In the genomic region with DNA sequence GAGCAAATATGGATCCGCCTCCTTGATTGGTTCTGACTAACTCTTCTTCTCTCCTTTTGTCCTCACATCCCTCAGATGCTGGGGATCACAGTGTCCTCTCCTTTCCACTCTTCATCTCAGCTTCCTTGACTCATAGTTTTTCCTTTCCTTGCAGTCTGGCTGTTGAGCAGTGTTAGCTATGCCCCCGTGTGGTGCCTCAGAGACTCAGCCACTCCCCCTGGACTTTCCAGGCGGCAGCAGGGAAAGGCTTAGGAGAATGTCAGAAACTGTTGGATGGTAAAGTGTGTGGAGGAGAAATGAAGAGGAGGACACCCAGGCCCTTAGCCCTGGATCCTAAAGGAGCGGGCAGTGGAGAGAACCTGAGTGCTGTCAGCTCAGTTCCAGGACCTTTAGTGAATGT, we compare ENCODE assay signal across 19 cellular contexts.
DNase-seq lines count a peak whose midpoint lies in the region; ATAC-seq, FAIRE-seq and TF ChIP-seq lines count a peak whose summit lies in the region.
"Had no signal": no experiment of that assay in that cellular context is flagged by ENCODE, and none has a peak within 500 bp of the region (broad histone marks: within the 10 kb centered on the region; RNA-seq: fewer than 3 reads in every experiment).

No MANE protein-coding gene starts in this region.

- WGBS in K562 (ENCODE audit: insufficient coverage, low coverage, missing lambda C conversion rate) = 26% methylated on average over 4 of the region's 4 CpGs
- no CpG with 5 or more reads among the region's 4 CpGs for WGBS in mesendoderm (ENCODE audit: extremely low coverage, insufficient coverage, low lambda C conversion rate)

- H3K4me3 Mint-ChIP-seq in GM23338 = no peak overlapping the region
- H3K4me3 Mint-ChIP-seq: activated naive CD4-positive, alpha-beta T cell treated with anti-CD3 and anti-CD28 coated beads, Interleukin-2, amount 50 U/mL, for 24 hours had no signal

- no peak overlapping the region for H3K56ac ChIP-seq in mesendoderm (ENCODE audit: low read length)

- no peaks in the 10 kb centered on the region for H3K9me1 ChIP-seq in K562 (ENCODE audit: control insufficient read depth, insufficient read depth, low read length)

- no peak overlapping the region for H3K4ac ChIP-seq in mesendoderm (ENCODE audit: low read depth, low read length)

- H3K4me1 Mint-ChIP-seq in GM23338 = no peaks in the 10 kb centered on the region

- intact Hi-C loops in K562 (cut with micrococcal nuclease) = no loop called here

- H3K9me3 Mint-ChIP-seq in GM23338 = no peaks in the 10 kb centered on the region
- H3K9me3 Mint-ChIP-seq: activated naive CD4-positive, alpha-beta T cell treated with anti-CD3 and anti-CD28 coated beads, Interleukin-2, amount 50 U/mL, for 24 hours had no signal

- in situ Hi-C loops in K562 (cut with MboI) = no loop called here

- TF ChIP-seq CTCF in AG10803 (conservative IDR thresholded peaks at IDR 0.05; ENCODE audit: low read length) (peak; percentile 12; the same call in 1 of the 2 replicates), GM23338 (conservative IDR thresholded peaks at IDR 0.05; ENCODE audit: low read depth in 2 of 2) (peak; percentile 15 to 41; a peak in 3 of 4 replicates), K562 (IDR thresholded peaks at IDR 0.05 in 2 of 3, conservative IDR thresholded peaks at IDR 0.05 in 1 of 3; ENCODE audit: insufficient read depth in 2 of 3, low read depth in 1 of 3, low read length in 3 of 3) (peak; percentile 38 to 45 (median 44))

- H2BK5ac ChIP-seq in mesendoderm (ENCODE audit: low read length) = no peak overlapping the region

- peak in 1 of 2 experiments; percentile 33; a peak in 3 of 4 replicates for TF ChIP-seq RAD21 in K562 (CRISPR knock-in tag; conservative IDR thresholded peaks at IDR 0.05 in 1 of 2, IDR thresholded peaks at IDR 0.05 in 1 of 2)

- H3K27ac Mint-ChIP-seq in GM23338 = no peak overlapping the region

- H2AK5ac ChIP-seq in mesendoderm (ENCODE audit: low read length) = no peak overlapping the region

- POLR2A ChIA-PET in K562 (lab: Yijun Ruan, JAX) = interaction anchor here (1.0 kb wide), 1 partner anchor 33 kb away, joined by 3 read pairs; no protein-coding TSS in a partner anchor

- no peak for TF ChIP-seq EP300 in K562 (IDR thresholded peaks at IDR 0.05; ENCODE audit: low read length)

- DNase-seq in AG10803 (ENCODE audit: low read depth) = no peak
- DNase-seq in GM23338 (ENCODE audit: low spot score) = no peak
- DNase-seq in K562 (ENCODE audit: extremely low read depth in 1 of 4, low spot score in 3 of 4) = peak in 1 of 4 experiments; percentile 13
- DNase-seq in mesendoderm = peak; percentile 16
- DNase-seq in T1000 (lab: John Stamatoyannopoulos, UW) = no peak
- DNase-seq in SKM-1 treated with dmso at 0.1 percent for 144 hours (lab: John Stamatoyannopoulos, UW; ENCODE audit: unreplicated experiment) = no peak
- DNase-seq: activated CD8-positive, alpha-beta memory T cell treated with anti-CD3 and anti-CD28 coated beads, Interleukin-2, amount 50 U/mL, for 4 hours; C1 segment of cervical spinal cord; EL; glutamatergic neuron; mucosa of descending colon; stimulated activated naive CD4-positive, alpha-beta T cell had no signal

- H3K9me2 ChIP-seq in GM23338 (ENCODE audit: insufficient read depth) = 0 out of 2 replicates have a peak, but pooled peaks cover 4% of the 10 kb centered on the region

- BruUV-seq in K562 (replicated peaks; lab: Mats Ljungman, UMichigan) = no TSS peak

- CTCF ChIA-PET in K562 (lab: Yijun Ruan, JAX; ENCODE audit: low intra/inter-chr PET ratio) = no interaction called here

- no peak overlapping the region for H2AFZ ChIP-seq in GM23338
- H2AFZ ChIP-seq in K562 (ENCODE audit: low read depth, low read length) = no peak overlapping the region

- H3K4me1 ChIP-seq in GM23338 (ENCODE audit: insufficient read depth) (no peaks in the 10 kb centered on the region), K562 (replicated peaks in 1 of 2; ENCODE audit: control insufficient read depth in 2 of 2, insufficient read depth in 2 of 2, low read length in 2 of 2) (no peaks in the 10 kb centered on the region), mesendoderm (ENCODE audit: control insufficient read depth, low read depth, low read length) (no peaks in the 10 kb centered on the region)
- H3K4me1 ChIP-seq: breast epithelium had no signal

- ATAC-seq in GM23338 (no peak), K562 (peak; percentile 67; the same call in 2 of the 3 replicates), GM19023 (IDR thresholded peaks at IDR 0.05; ENCODE audit: unreplicated experiment) (no peak), HG03469 (IDR thresholded peaks at IDR 0.05; ENCODE audit: unreplicated experiment) (no peak)
- ATAC-seq: activated CD4-positive, CD25-positive, alpha-beta regulatory T cell treated with anti-CD3 and anti-CD28 coated beads, Interleukin-2, amount 50 U/mL, for 24 hours; mucosa of descending colon had no signal

- H3F3A ChIP-seq in GM23338 (replicated peaks; ENCODE audit: low read depth) = no peaks in the 10 kb centered on the region

- no peak overlapping the region for H4K8ac ChIP-seq in mesendoderm (ENCODE audit: low read depth, low read length)

- H3K23ac ChIP-seq in mesendoderm (ENCODE audit: low read length) = no peak overlapping the region

- H3K27ac ChIP-seq in GM23338 (ENCODE audit: low read depth) (no peak overlapping the region), K562 (ENCODE audit: extremely low read depth, low read depth, low read length) (no peak overlapping the region), mesendoderm (ENCODE audit: low read depth, low read length) (no peak overlapping the region)
- H3K27ac ChIP-seq: breast epithelium, RWPE1 had no signal

- no peaks in the 10 kb centered on the region for H3K9me3 ChIP-seq in K562 (replicated peaks; ENCODE audit: control insufficient read depth, insufficient read depth, low read depth, low read length)
- H3K9me3 ChIP-seq: breast epithelium, mucosa of descending colon had no signal

- H3K4me2 ChIP-seq in GM23338 (no peak overlapping the region), K562 (ENCODE audit: insufficient read depth, low read length) (no peak overlapping the region), mesendoderm (ENCODE audit: low read length) (no peak overlapping the region)

- no peaks in the 10 kb centered on the region for H3K79me1 ChIP-seq in mesendoderm (ENCODE audit: low read length)

- H3K9ac ChIP-seq in K562 (ENCODE audit: insufficient read depth in 1 of 2, low read depth in 2 of 2, low read length in 2 of 2) (no peak overlapping the region), mesendoderm (ENCODE audit: low read length) (no peak overlapping the region)

- H3K36me3 ChIP-seq in GM23338 (ENCODE audit: insufficient read depth) (no peaks in the 10 kb centered on the region), K562 (ENCODE audit: control insufficient read depth, insufficient read depth, low read length) (no peaks in the 10 kb centered on the region), mesendoderm (ENCODE audit: control insufficient read depth, insufficient read depth, low read length) (no peaks in the 10 kb centered on the region)
- H3K36me3 ChIP-seq: breast epithelium had no signal

- no peak for FAIRE-seq in K562 (lab: Jason Lieb, UNC)
- FAIRE-seq: islet of Langerhans had no signal

- TF ChIP-seq POLR2A in K562 (conservative IDR thresholded peaks at IDR 0.05) = no peak

- no peak overlapping the region for H3K4me3 ChIP-seq in AG10803 (ENCODE audit: low read length)
- H3K4me3 ChIP-seq in GM23338 = no peak overlapping the region
- no peak overlapping the region for H3K4me3 ChIP-seq in K562
- H3K4me3 ChIP-seq in mesendoderm (ENCODE audit: low read length) = no peak overlapping the region
- H3K4me3 ChIP-seq: breast epithelium, mucosa of descending colon had no signal

- H2BK120ac ChIP-seq in mesendoderm (ENCODE audit: low read depth, low read length) = no peak overlapping the region

- no peak overlapping the region for H2BK15ac ChIP-seq in mesendoderm (replicated peaks; ENCODE audit: low read depth)

- H3K18ac ChIP-seq in mesendoderm (ENCODE audit: low read length) = no peak overlapping the region

- H4K5ac ChIP-seq in mesendoderm (ENCODE audit: low read length) = no peak overlapping the region

- 0 out of 2 replicates have a peak, but pooled peaks cover 2% of the 10 kb centered on the region for H4K20me1 ChIP-seq in GM23338 (replicated peaks; ENCODE audit: insufficient read depth)
- H4K20me1 ChIP-seq in K562 (replicated peaks; ENCODE audit: control insufficient read depth, insufficient read depth, low read length) = no peaks in the 10 kb centered on the region

- H3K27me3 ChIP-seq in GM23338 (ENCODE audit: insufficient read depth) (no peaks in the 10 kb centered on the region), K562 (ENCODE audit: control insufficient read depth in 2 of 2, insufficient read depth in 2 of 2, low read length in 2 of 2) (no peaks in the 10 kb centered on the region), mesendoderm (ENCODE audit: insufficient read depth, low read length, poor library complexity) (no peaks in the 10 kb centered on the region)
- H3K27me3 ChIP-seq: breast epithelium had no signal

- H3K79me2 ChIP-seq in GM23338 (replicated peaks; ENCODE audit: insufficient read depth) (no peaks in the 10 kb centered on the region), K562 (ENCODE audit: control insufficient read depth, insufficient read depth, low read length) (no peaks in the 10 kb centered on the region), mesendoderm (ENCODE audit: control insufficient read depth, insufficient read depth, low read length) (no peaks in the 10 kb centered on the region)

- H3K36me3 Mint-ChIP-seq in GM23338 (ENCODE audit: low read depth) = peaks cover 7% of the 10 kb centered on the region; the same call in 2 of the 3 replicates

- no peaks in the 10 kb centered on the region for H3K27me3 Mint-ChIP-seq in GM23338 (ENCODE audit: insufficient read depth, low read depth, poor library complexity)
- H3K27me3 Mint-ChIP-seq: activated naive CD4-positive, alpha-beta T cell treated with anti-CD3 and anti-CD28 coated beads, Interleukin-2, amount 50 U/mL, for 24 hours had no signal

TF ChIP-seq in GM23338, 12 proteins besides CTCF, POLR2A, EP300 and RAD21 (continues in another document):
- no peak for TF ChIP-seq ZNF114 (CRISPR knock-in tag; IDR thresholded peaks at IDR 0.05)
- TF ChIP-seq CREB1 (CRISPR knock-in tag; IDR thresholded peaks at IDR 0.05; ENCODE audit: low read depth) = no peak
- TF ChIP-seq EZH2phosphoT487 (IDR thresholded peaks at IDR 0.05; ENCODE audit: unreplicated experiment) = no peak
- TF ChIP-seq EZH2 (IDR thresholded peaks at IDR 0.05; ENCODE audit: low read depth, unreplicated experiment) = no peak
- TF ChIP-seq JUNB (IDR thresholded peaks at IDR 0.05; ENCODE audit: unreplicated experiment) = no peak
- TF ChIP-seq STAT1 (IDR thresholded peaks at IDR 0.05; ENCODE audit: unreplicated experiment) = no peak

TF ChIP-seq in K562, 482 proteins besides CTCF, POLR2A, EP300 and RAD21:
- TF ChIP-seq ZNF586 (CRISPR knock-in tag; conservative IDR thresholded peaks at IDR 0.05) = no peak
- peak; percentile 19; the same call in 1 of the 2 replicates for TF ChIP-seq STAG1 (CRISPR knock-in tag; IDR thresholded peaks at IDR 0.05; ENCODE audit: borderline replicate concordance)
- TF ChIP-seq RNF2 (IDR thresholded peaks at IDR 0.05) = no peak
TF ChIP-seq in K562: peak in this region for 1.
